Comparison of ENCODE assay signal across 16 cellular contexts in genomic region chr4:40682298-40683101, GRCh38. TPM values are rescaled to one million over a fixed set of nuclear protein-coding genes. Genes with fewer than 3 reads are reported as not detected.
DNase-seq lines count a peak whose midpoint lies in the region; ATAC-seq, FAIRE-seq and TF ChIP-seq lines count a peak whose summit lies in the region.
"Had no signal": no experiment of that assay in that cellular context is flagged by ENCODE, and none has a peak within 500 bp of the region (broad histone marks: within the 10 kb centered on the region; RNA-seq: fewer than 3 reads in every experiment).

No MANE protein-coding gene starts in this region.

- TF ChIP-seq RAD21 in HepG2 (CRISPR knock-in tag; IDR thresholded peaks at IDR 0.05), result no peak

- FAIRE-seq in HepG2 (lab: Jason Lieb, UNC), result no peak
- FAIRE-seq: TTC549 had no signal

- no peak overlapping the region for H3K4me2 ChIP-seq in HepG2 (ENCODE audit: low read depth, low read length)
- H3K4me2 ChIP-seq: hepatocyte, KMS-11 had no signal

- peaks cover 13% of the 10 kb centered on the region for H3K4me1 ChIP-seq in HepG2 (ENCODE audit: insufficient read depth, low read length)
- H3K4me1 ChIP-seq: adrenal gland had no signal

- no peaks in the 10 kb centered on the region for H3K27me3 ChIP-seq in HepG2 (ENCODE audit: control insufficient read depth in 1 of 2, insufficient read depth in 2 of 2, low read length in 2 of 2)
- no peaks in the 10 kb centered on the region for H3K27me3 ChIP-seq in CD4-positive, alpha-beta T cell (ENCODE audit: control insufficient read depth, insufficient read depth, low read length)
- H3K27me3 ChIP-seq: adrenal gland, hepatocyte, SJSA1 had no signal

- no TSS peak for BruUV-seq in HepG2 (replicated peaks; lab: Mats Ljungman, UMichigan)

- H2AFZ ChIP-seq in HepG2 (ENCODE audit: low read length), result no peak overlapping the region

- CTCF ChIA-PET in HepG2 (lab: Yijun Ruan, JAX; ENCODE audit: low intra/inter-chr PET ratio, low total read pairs), result no interaction called here
- CTCF ChIA-PET in CD4-positive, alpha-beta T cell (lab: Charles Lee), result no interaction called here
- CTCF ChIA-PET in activated CD8-positive, alpha-beta memory T cell treated with anti-CD3 and anti-CD28 coated beads, Interleukin-2, amount 10 ng/mL, durations not matched to agents 7 days and 5 days (lab: Charles Lee), result interaction anchor here (1.5 to 2.2 kb wide), 2 partner anchors 9 to 36 kb away, joined by 5 to 6 read pairs; no protein-coding TSS in a partner anchor

- H3K4me3 Mint-ChIP-seq in CD4-positive, alpha-beta T cell, result no peak overlapping the region
- no peak overlapping the region for H3K4me3 Mint-ChIP-seq in activated CD8-positive, alpha-beta memory T cell treated with anti-CD3 and anti-CD28 coated beads, Interleukin-2, amount 10 ng/mL, durations not matched to agents 7 days and 5 days

- no peaks in the 10 kb centered on the region for H3K36me3 Mint-ChIP-seq in CD4-positive, alpha-beta T cell (ENCODE audit: low read depth)
- H3K36me3 Mint-ChIP-seq in activated CD8-positive, alpha-beta memory T cell treated with anti-CD3 and anti-CD28 coated beads, Interleukin-2, amount 10 ng/mL, durations not matched to agents 7 days and 5 days, result peaks cover 6% of the 10 kb centered on the region

- no peaks in the 10 kb centered on the region for H3K79me2 ChIP-seq in HepG2 (ENCODE audit: insufficient read depth, low read length)
- H3K79me2 ChIP-seq: hepatocyte had no signal

- no peak overlapping the region for H3K4me3 ChIP-seq in HepG2 (replicated peaks in 1 of 3; ENCODE audit: insufficient read depth in 1 of 3, low read depth in 2 of 3, low read length in 3 of 3)
- H3K4me3 ChIP-seq: adrenal gland, hepatocyte, SJSA1 had no signal

- intact Hi-C loops in HepG2 (cut with micrococcal nuclease; ENCODE audit: unreplicated experiment), result no loop called here
- intact Hi-C loops in CD4-positive, alpha-beta T cell (cut with DNase I, micrococcal nuclease), result no loop called here

- POLR2A ChIA-PET in HepG2 (lab: Yijun Ruan, JAX), result interaction anchor here (0.6 kb wide), 1 partner anchor 468 kb away, joined by 3 read pairs; no protein-coding TSS in a partner anchor
- POLR2A ChIA-PET in CD4-positive, alpha-beta T cell (lab: Charles Lee), result no interaction called here

- no peaks in the 10 kb centered on the region for H3K4me1 Mint-ChIP-seq in CD4-positive, alpha-beta T cell (ENCODE audit: low read depth)
- peaks cover 13% of the 10 kb centered on the region for H3K4me1 Mint-ChIP-seq in activated CD8-positive, alpha-beta memory T cell treated with anti-CD3 and anti-CD28 coated beads, Interleukin-2, amount 10 ng/mL, durations not matched to agents 7 days and 5 days

- no peaks in the 10 kb centered on the region for H3K36me3 ChIP-seq in HepG2 (replicated peaks in 1 of 2; ENCODE audit: control insufficient read depth in 1 of 2, insufficient read depth in 2 of 2, low read length in 2 of 2)
- H3K36me3 ChIP-seq: adrenal gland, SJSA1 had no signal

- H4K20me1 ChIP-seq in HepG2 (ENCODE audit: insufficient read depth, low read length), result no peaks in the 10 kb centered on the region

- TF ChIP-seq POLR2A in HepG2 (IDR thresholded peaks at IDR 0.05; ENCODE audit: insufficient read depth in 1 of 2, low read depth in 2 of 2, low read length in 2 of 2), result no peak

- H3K27ac ChIP-seq in HepG2 (ENCODE audit: extremely low read length, insufficient read depth, low read length), result no peak overlapping the region
- H3K27ac ChIP-seq in CD4-positive, alpha-beta T cell (ENCODE audit: low read depth, low read length), result no peak overlapping the region
- H3K27ac ChIP-seq: adrenal gland, hepatocyte, KMS-11, SJSA1 had no signal

- H3K9me3 ChIP-seq in HepG2 (ENCODE audit: low read length), result no peaks in the 10 kb centered on the region
- no peaks in the 10 kb centered on the region for H3K9me3 ChIP-seq in CD4-positive, alpha-beta T cell (ENCODE audit: control insufficient read depth, low read length)
- H3K9me3 ChIP-seq: adrenal gland, SJSA1 had no signal

- H3K9me3 Mint-ChIP-seq in CD4-positive, alpha-beta T cell, result no peaks in the 10 kb centered on the region
- no peaks in the 10 kb centered on the region for H3K9me3 Mint-ChIP-seq in activated CD8-positive, alpha-beta memory T cell treated with anti-CD3 and anti-CD28 coated beads, Interleukin-2, amount 10 ng/mL, durations not matched to agents 7 days and 5 days (ENCODE audit: low read depth)

- in situ Hi-C loops in HepG2 (cut with HindIII; ENCODE audit: extremely low pct_ligation_motif_present, low pct_unique_long_range_greater_than_20kb), result no loop called here

- no peak overlapping the region for H3K27ac Mint-ChIP-seq in CD4-positive, alpha-beta T cell
- no peak overlapping the region for H3K27ac Mint-ChIP-seq in activated CD8-positive, alpha-beta memory T cell treated with anti-CD3 and anti-CD28 coated beads, Interleukin-2, amount 10 ng/mL, durations not matched to agents 7 days and 5 days

- peak; percentile 26 to 34 for DNase-seq in stimulated activated CD4-positive, alpha-beta T cell treated with anti-CD3 and anti-CD28 coated beads, Interleukin-4, amount 100 ng/mL, for 48 hours (ENCODE audit: low read depth in 2 of 2)
- DNase-seq in stimulated activated CD4-positive, alpha-beta T cell treated with anti-CD3 and anti-CD28 coated beads, Interleukin-12 subunit alpha, Interleukin-12 subunit beta, amount 100 ng/mL, for 4 hours, result no peak
- DNase-seq in RPMI7951 (ENCODE audit: low read depth) (peak; percentile 9), HepG2 (ENCODE audit: low spot score) (no peak)
- DNase-seq in CD4-positive, alpha-beta T cell, result no peak
- no peak for DNase-seq in activated CD8-positive, alpha-beta memory T cell treated with anti-CD3 and anti-CD28 coated beads, Interleukin-2, amount 10 ng/mL, durations not matched to agents 7 days and 5 days
- DNase-seq: adrenal gland; DMS53; effector memory CD4-positive, alpha-beta T cell; NCI-H226 had no signal

- WGBS in HepG2 (ENCODE audit: low lambda C conversion rate), result 76% methylated on average over 12 of the region's 12 CpGs

- TF ChIP-seq EP300 in HepG2 (IDR thresholded peaks at IDR 0.05; ENCODE audit: low read depth in 2 of 2, low read length in 2 of 2), result no peak
- no peak for TF ChIP-seq EP300 in HepG2 (CRISPR knock-in tag; IDR thresholded peaks at IDR 0.05; ENCODE audit: borderline replicate concordance)

- no peaks in the 10 kb centered on the region for H3K27me3 Mint-ChIP-seq in CD4-positive, alpha-beta T cell
- peaks cover 4% of the 10 kb centered on the region for H3K27me3 Mint-ChIP-seq in activated CD8-positive, alpha-beta memory T cell treated with anti-CD3 and anti-CD28 coated beads, Interleukin-2, amount 10 ng/mL, durations not matched to agents 7 days and 5 days

- no peak for TF ChIP-seq CTCF in HepG2 (CRISPR knock-in tag; IDR thresholded peaks at IDR 0.05)
- TF ChIP-seq CTCF in CD4-positive, alpha-beta T cell (IDR thresholded peaks at IDR 0.05), result no peak

- ATAC-seq in HepG2 (no peak), GM21360 (IDR thresholded peaks at IDR 0.05; ENCODE audit: unreplicated experiment) (no peak), GM19452 (IDR thresholded peaks at IDR 0.05; ENCODE audit: unreplicated experiment) (no peak)
- ATAC-seq in CD4-positive, alpha-beta T cell (ENCODE audit: poor library complexity), result no peak
- no peak for ATAC-seq in activated CD8-positive, alpha-beta memory T cell treated with anti-CD3 and anti-CD28 coated beads, Interleukin-2, amount 10 ng/mL, durations not matched to agents 7 days and 5 days

- no peak overlapping the region for H3K9ac ChIP-seq in HepG2 (ENCODE audit: insufficient read depth, low read depth, low read length)
- H3K9ac ChIP-seq: KMS-11 had no signal

TF ChIP-seq in HepG2, 621 proteins besides CTCF, POLR2A, EP300 and RAD21 (continues in another document):
- TF ChIP-seq ZNF629 (CRISPR knock-in tag; conservative IDR thresholded peaks at IDR 0.05), result 0 out of 2 replicates have a peak, but pooled peaks have one; percentile 30
- TF ChIP-seq ZNF761 (CRISPR knock-in tag; conservative IDR thresholded peaks at IDR 0.05), result no peak
- TF ChIP-seq DDIT3 (CRISPR knock-in tag; IDR thresholded peaks at IDR 0.05), result no peak

RNA-seq across cellular contexts. Expression of gene RBM47, which starts 52.8 kb away (rescaled TPM):
- total RNA-seq in RPMI7951 (2014; rRNA removed; shearing (Covaris generic)), result 7.0 and 8.5 TPM in 2 replicates
- 2.5 and 3.9 TPM in 2 replicates for total RNA-seq in HepG2 (2016; rRNA removed; fragmentation: Illumina TruSeq; extraction: Trizol)
- 0.20 and 0.26 TPM in 2 replicates for total RNA-seq in HepG2 (2016; cell fraction: cytosol; rRNA removed; fragmentation: Illumina TruSeq; extraction: Trizol; ENCODE audit: low read depth)
- 2.2 and 3.2 TPM in 2 replicates for total RNA-seq in HepG2 (2016; cell fraction: insoluble cytoplasmic fraction; rRNA removed; fragmentation: Illumina TruSeq; extraction: Trizol)
- 0.90 and 0.96 TPM in 2 replicates for total RNA-seq in HepG2 (2016; cell fraction: membrane; rRNA removed; fragmentation: Illumina TruSeq; extraction: Trizol)
- 1.5 and 1.6 TPM in 2 replicates for total RNA-seq in HepG2 (2016; cell fraction: nucleus; rRNA removed; fragmentation: Illumina TruSeq; extraction: Trizol)
- polyA plus RNA-seq in HepG2 (2011; rRNA removed), result 1.2 and 2.0 TPM in 2 replicates
- polyA plus RNA-seq in HepG2 (2011; cell fraction: cytosol; rRNA removed), result 1.8 and 2.5 TPM in 2 replicates
- 2.0 and 3.4 TPM in 2 replicates for polyA plus RNA-seq in HepG2 (2011; cell fraction: nucleus; rRNA removed)
- 2.9 and 3.1 TPM in 2 replicates for polyA plus RNA-seq in HepG2 (2012)
- polyA plus RNA-seq in HepG2 (2016; cell fraction: cytosol; fragmentation: Illumina TruSeq; extraction: Trizol; ENCODE audit: low read depth), result 0.06 and 0.08 TPM in 2 replicates
- 2.9 and 4.7 TPM in 2 replicates for polyA plus RNA-seq in HepG2 (2016; cell fraction: insoluble cytoplasmic fraction; fragmentation: Illumina TruSeq; extraction: Trizol; ENCODE audit: low read depth)
- 0.32 and 0.45 TPM in 2 replicates for polyA plus RNA-seq in HepG2 (2016; cell fraction: membrane; fragmentation: Illumina TruSeq; extraction: Trizol; ENCODE audit: low read depth)
- polyA plus RNA-seq in HepG2 (2016; cell fraction: nucleus; fragmentation: Illumina TruSeq; extraction: Trizol; ENCODE audit: insufficient read depth, low read depth), result 1.5 TPM in 2 replicates
- 9.8 and 38.2 TPM in 2 replicates for polyA minus RNA-seq in HepG2 (2011; rRNA and poly(A)+ RNA removed; ENCODE audit: low replicate concordance)
- polyA minus RNA-seq in HepG2 (2011; cell fraction: cytosol; rRNA and poly(A)+ RNA removed), result 2.9 and 3.0 TPM in 2 replicates
- polyA minus RNA-seq in HepG2 (2011; cell fraction: nucleus; rRNA and poly(A)+ RNA removed), result 1.8 and 2.9 TPM in 2 replicates
- total RNA-seq in CD4-positive, alpha-beta T cell, result under 1 TPM; 0.27 to 0.92 TPM
- total RNA-seq in activated CD8-positive, alpha-beta memory T cell treated with anti-CD3 and anti-CD28 coated beads, Interleukin-2, amount 10 ng/mL, durations not matched to agents 7 days and 5 days, result 1 to 10 TPM; 2.2 to 2.3 TPM

Comparison
In these comparisons a context has a peak if more than half of its experiments do, and no peak if none do; other contexts are left out.
1. DNase-seq: peak in stimulated activated CD4-positive, alpha-beta T cell treated with anti-CD3 and anti-CD28 coated beads, Interleukin-4, amount 100 ng/mL, for 48 hours (2 of 2) and RPMI7951 (single experiment); none in stimulated activated CD4-positive, alpha-beta T cell treated with anti-CD3 and anti-CD28 coated beads, Interleukin-12 subunit alpha, Interleukin-12 subunit beta, amount 100 ng/mL, for 4 hours (single experiment), HepG2 (single experiment), CD4-positive, alpha-beta T cell (0 of 10) and activated CD8-positive, alpha-beta memory T cell treated with anti-CD3 and anti-CD28 coated beads, Interleukin-2, amount 10 ng/mL, durations not matched to agents 7 days and 5 days (single experiment).